ENCODE assay signal across 11 cellular contexts in genomic region chr2:43168016-43168369, GRCh38. TPM values are rescaled to one million over a fixed set of nuclear protein-coding genes. Genes with fewer than 3 reads are reported as not detected.
A peak's percentile ranks its signal among the peaks of the same experiment; 100 is the strongest.
DNase-seq lines count a peak whose midpoint lies in the region; ATAC-seq, FAIRE-seq and TF ChIP-seq lines count a peak whose summit lies in the region.
"Had no signal": no experiment of that assay in that cellular context is flagged by ENCODE, and none has a peak within 500 bp of the region (broad histone marks: within the 10 kb centered on the region; RNA-seq: fewer than 3 reads in every experiment).

No MANE protein-coding gene starts in this region.

- H3K4me1 Mint-ChIP-seq in natural killer cell, result peaks cover 49 to 59% of the 10 kb centered on the region in 2 donors

- no peaks in the 10 kb centered on the region for H3K9me3 Mint-ChIP-seq in natural killer cell

- no peak for FAIRE-seq in A549 (lab: Jason Lieb, UNC)
- FAIRE-seq: frontal cortex had no signal

- H3K4me3 Mint-ChIP-seq in natural killer cell, result peak overlapping the region; percentile 90

- no peaks in the 10 kb centered on the region for H3K27me3 ChIP-seq in HUES48 (ENCODE audit: control insufficient read depth, insufficient read depth, low read length)
- H3K27me3 ChIP-seq in breast epithelium, result no peaks in the 10 kb centered on the region

- no peaks in the 10 kb centered on the region for H3K27me3 Mint-ChIP-seq in natural killer cell (ENCODE audit: low read depth in 2 of 2)

- no peak for TF ChIP-seq EP300 in A549 (IDR thresholded peaks at IDR 0.05)

- TF ChIP-seq POLR2A in A549 (IDR thresholded peaks at IDR 0.05; ENCODE audit: low read length) (no peak), breast epithelium (IDR thresholded peaks at IDR 0.05) (no peak)

- H3K27ac ChIP-seq in A549, result peak overlapping the region; percentile 82 to 93
- H3K27ac ChIP-seq in HUES48 (ENCODE audit: low read depth, low read length), result peak overlapping the region; percentile 21
- peak overlapping the region; percentile 88 for H3K27ac ChIP-seq in breast epithelium

- no peaks in the 10 kb centered on the region for H3K36me3 ChIP-seq in HUES48 (ENCODE audit: control insufficient read depth, insufficient read depth, low read length)
- H3K36me3 ChIP-seq in breast epithelium, result no peaks in the 10 kb centered on the region

- H3K27ac Mint-ChIP-seq in natural killer cell, result peak overlapping the region; percentile 94 to 99

- no peak for TF ChIP-seq RAD21 in A549 (conservative IDR thresholded peaks at IDR 0.05 in 1 of 2, IDR thresholded peaks at IDR 0.05 in 1 of 2)

- ATAC-seq in A549 (peak; percentile 11 to 21; a peak in 3 of 6 replicates), natural killer cell (no peak)

- 100% methylated on average over 1 of the region's 1 CpG for WGBS in A549 (ENCODE audit: missing lambda C conversion rate)

- DNase-seq in A549 (ENCODE audit: low read depth in 1 of 2, low spot score in 1 of 2) (no peak), breast epithelium (ENCODE audit: low spot score in 2 of 2) (no peak), natural killer cell (no peak), GM03348 (ENCODE audit: low spot score) (no peak), NAMALWA (ENCODE audit: low spot score) (no peak), COLO668 (lab: John Stamatoyannopoulos, UW; ENCODE audit: unreplicated experiment) (no peak), NCI-H1436 (lab: John Stamatoyannopoulos, UW) (no peak)
- DNase-seq: activated CD4-positive, CD25-positive, alpha-beta regulatory T cell treated with anti-CD3 and anti-CD28 coated beads, Interleukin-2, amount 50 U/mL, for 72 hours; NCI-H1436 treated with DMSO at 0.1 percent for 48 hours had no signal

- TF ChIP-seq CTCF in A549 (IDR thresholded peaks at IDR 0.05) (no peak), breast epithelium (IDR thresholded peaks at IDR 0.05) (no peak), natural killer cell (IDR thresholded peaks at IDR 0.05) (no peak)

- intact Hi-C loops in breast epithelium (cut with DNase I; ENCODE audit: low total_unique reads) (no loop called here), natural killer cell (cut with micrococcal nuclease) (no loop called here)

- H3K36me3 Mint-ChIP-seq in natural killer cell, result no peaks in the 10 kb centered on the region

- CTCF ChIA-PET in A549 (lab: Yijun Ruan, JAX), result interaction anchor here (1.0 to 5.9 kb wide), 11 partner anchors 11 to 193 kb away, joined by 3 to 37 read pairs (median 4); no protein-coding TSS in a partner anchor

- H3K4me3 ChIP-seq in A549 (no peak overlapping the region), HUES48 (ENCODE audit: low read depth, low read length) (no peak overlapping the region), breast epithelium (no peak overlapping the region)

- peaks cover 66% of the 10 kb centered on the region for H3K4me1 ChIP-seq in A549
- H3K4me1 ChIP-seq in HUES48 (ENCODE audit: control insufficient read depth, insufficient read depth, low read length), result peaks cover 9% of the 10 kb centered on the region; the same call in 1 of the 2 replicates
- no peaks in the 10 kb centered on the region for H3K4me1 ChIP-seq in breast epithelium

- no peak overlapping the region for H3K9ac ChIP-seq in HUES48 (ENCODE audit: low read depth, low read length)

- POLR2A ChIA-PET in A549 (lab: Yijun Ruan, JAX), result no interaction called here

- H3K9me3 ChIP-seq in A549, result no peaks in the 10 kb centered on the region
- H3K9me3 ChIP-seq in HUES48 (ENCODE audit: control insufficient read depth, insufficient read depth, low read length), result no peaks in the 10 kb centered on the region
- H3K9me3 ChIP-seq in breast epithelium, result no peaks in the 10 kb centered on the region

- H3K4me2 ChIP-seq in A549, result peak overlapping the region; percentile 66

TF ChIP-seq in A549, 52 proteins besides CTCF, POLR2A, EP300 and RAD21:
- TF ChIP-seq PHF8 (IDR thresholded peaks at IDR 0.05; ENCODE audit: borderline replicate concordance, low read depth) (no peak), HMGXB4 (CRISPR knock-in tag; IDR thresholded peaks at IDR 0.05; ENCODE audit: borderline replicate concordance) (no peak), NPAS2 (CRISPR knock-in tag; IDR thresholded peaks at IDR 0.05; ENCODE audit: borderline replicate concordance) (no peak), HOXA7 (CRISPR knock-in tag; IDR thresholded peaks at IDR 0.05) (no peak), ZFP36 (IDR thresholded peaks at IDR 0.05; ENCODE audit: borderline replicate concordance, partially characterized antibody) (no peak), ZSCAN20 (CRISPR knock-in tag; IDR thresholded peaks at IDR 0.05) (no peak), JUN (IDR thresholded peaks at IDR 0.05) (no peak), MAFK (IDR thresholded peaks at IDR 0.05; ENCODE audit: partially characterized antibody) (no peak), HDAC2 (IDR thresholded peaks at IDR 0.05) (no peak), SMC3 (IDR thresholded peaks at IDR 0.05) (no peak)

RNA-seq across cellular contexts. Expression of gene ZFP36L2, which starts 58.4 kb away (rescaled TPM):
- polyA plus RNA-seq in A549 (2011; rRNA removed) (10.5 and 14.9 TPM in 2 replicates), A549 (2017; fragmentation: RNase III; extraction: RNeasy Plus Mini Kit Qiagen cat#74134 plus additional on column Dnase treatment) (14.5 to 18.2 TPM (median 17.3 TPM) in 3 replicates)
- polyA plus RNA-seq in A549 (2012; cell fraction: cytosol; rRNA removed), result 8.8 and 14.8 TPM in 2 replicates
- polyA plus RNA-seq in A549 (2012; cell fraction: nucleus; rRNA removed), result 9.8 and 17.6 TPM in 2 replicates
- 3.3 and 4.0 TPM in 2 replicates for polyA minus RNA-seq in A549 (2011; rRNA and poly(A)+ RNA removed)
- total RNA-seq in breast epithelium (100 to 1,000 TPM; 111 to 155 (median 124) TPM), natural killer cell (100 to 1,000 TPM; 376 to 428 (median 418) TPM)

Comparison
In these comparisons a context has a peak if more than half of its experiments do, and no peak if none do; other contexts are left out.
1. ATAC-seq: peak in A549 (2 of 2); none in natural killer cell (0 of 3).
2. H3K27ac ChIP-seq: peak in every context shown above with its lines; median percentile 88 in breast epithelium; 88 in A549; 21 in HUES48.